In genomic region chr2:187590175-187590574, GRCh38 we compare ENCODE assay signal across 7 cellular contexts.
"Had no signal": no experiment of that assay in that cellular context is flagged by ENCODE, and none has a peak within 500 bp of the region (broad histone marks: within the 10 kb centered on the region; RNA-seq: fewer than 3 reads in every experiment).

No MANE protein-coding gene starts in this region.

- H3K4me2 ChIP-seq: KMS-11 had no signal

- H3K9ac ChIP-seq: KMS-11 had no signal

- H3K4me3 ChIP-seq: K562 had no signal

- H3K27ac ChIP-seq: HL-60, KMS-11 had no signal

- ATAC-seq: K562 had no signal

- DNase-seq: IMR-90, KBM-7, KG1 had no signal

- FAIRE-seq: HTR-8/SVneo, K562 had no signal
